ENCODE assay signal across 11 cellular contexts in the genomic region with DNA sequence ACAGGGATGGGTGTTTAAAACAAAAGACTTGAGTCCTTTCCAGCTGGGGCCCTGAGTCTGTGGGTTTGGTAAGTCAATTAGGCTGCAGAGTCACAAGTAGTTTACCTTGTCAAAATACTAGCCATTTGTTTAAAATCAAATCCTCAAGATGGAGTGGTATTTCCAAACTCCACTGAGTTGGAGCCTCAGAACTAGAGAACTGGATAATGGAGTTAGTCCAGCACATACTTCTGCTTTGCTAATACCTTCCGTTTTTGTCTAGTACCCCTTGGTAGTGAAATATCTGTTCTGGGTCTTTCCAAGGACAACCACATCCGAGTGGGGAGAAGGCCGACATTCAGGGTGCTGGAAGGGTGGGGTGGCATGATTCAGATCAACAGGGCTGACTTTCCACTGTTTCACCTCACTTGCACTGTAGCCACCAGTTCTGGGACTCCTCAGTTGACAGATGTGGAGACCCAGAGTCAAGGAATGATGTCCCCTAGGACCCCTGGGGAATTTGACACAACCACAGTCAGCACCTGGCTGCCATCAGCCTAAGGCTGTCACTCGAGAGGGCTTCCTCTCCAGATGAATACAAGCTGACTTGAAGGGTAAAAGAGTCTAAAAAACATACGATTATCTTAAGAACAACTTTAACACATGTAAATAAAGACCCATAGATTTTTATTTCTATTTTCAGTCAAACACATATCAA.
A peak's percentile ranks its signal among the peaks of the same experiment; 100 is the strongest.
DNase-seq lines count a peak whose midpoint lies in the region; ATAC-seq and TF ChIP-seq lines count a peak whose summit lies in the region.
"Had no signal": no experiment of that assay in that cellular context is flagged by ENCODE, and none has a peak within 500 bp of the region (broad histone marks: within the 10 kb centered on the region; RNA-seq: fewer than 3 reads in every experiment).

No MANE protein-coding gene starts in this region.

- DNase-seq in kidney tubule cell (ENCODE audit: low spot score) (no peak), dorsolateral prefrontal cortex (no peak), amniotic stem cell (lab: John Stamatoyannopoulos, UW) (no peak), colonic mucosa (no peak)
- DNase-seq: islet precursor cell had no signal

- H3K4me1 Mint-ChIP-seq in IgD-negative memory B cell (peaks cover 45 to 50% (median 45%) of the 10 kb centered on the region in 3 donors), nephron (peaks cover 39% of the 10 kb centered on the region)

- H3K4me3 ChIP-seq in dorsolateral prefrontal cortex: no peak overlapping the region
- no peak overlapping the region for H3K4me3 ChIP-seq in colonic mucosa

- H3K27ac Mint-ChIP-seq in IgD-negative memory B cell: peak overlapping the region; percentile 4 to 81 (median 63)
- H3K27ac Mint-ChIP-seq in nephron: peak overlapping the region; percentile 85 to 90 (median 89)

- no peak overlapping the region for H3K9ac ChIP-seq in colonic mucosa (ENCODE audit: low read depth in 2 of 2, low read length in 2 of 2)

- no peaks in the 10 kb centered on the region for H3K4me1 ChIP-seq in colonic mucosa

- no peaks in the 10 kb centered on the region for H3K36me3 Mint-ChIP-seq in IgD-negative memory B cell
- no peaks in the 10 kb centered on the region for H3K36me3 Mint-ChIP-seq in nephron (ENCODE audit: low read depth)
- H3K36me3 Mint-ChIP-seq: activated naive CD8-positive, alpha-beta T cell had no signal

- H3K9me3 ChIP-seq in colonic mucosa: no peaks in the 10 kb centered on the region

- ATAC-seq in GM18858 (IDR thresholded peaks at IDR 0.05; ENCODE audit: unreplicated experiment): peak; percentile 35
- ATAC-seq in GM21529 (IDR thresholded peaks at IDR 0.05; ENCODE audit: unreplicated experiment): peak; percentile 52

- TF ChIP-seq CTCF in nephron (IDR thresholded peaks at IDR 0.05; ENCODE audit: unreplicated experiment in 3 of 3) (no peak), dorsolateral prefrontal cortex (IDR thresholded peaks at IDR 0.05 in 54 of 56, conservative IDR thresholded peaks at IDR 0.05 in 2 of 56; ENCODE audit: low read depth in 1 of 56, partially characterized antibody in 56 of 56) (no peak), colonic mucosa (IDR thresholded peaks at IDR 0.05) (no peak)

- no peaks in the 10 kb centered on the region for H3K36me3 ChIP-seq in colonic mucosa

- H3K9me3 Mint-ChIP-seq in IgD-negative memory B cell (peaks cover 0 to 3% (median 0%) of the 10 kb centered on the region in 3 donors), nephron (no peaks in the 10 kb centered on the region)
- H3K9me3 Mint-ChIP-seq: neural crest cell had no signal

- H3K27me3 ChIP-seq in dorsolateral prefrontal cortex: peaks cover 0 to 4% (median 0%) of the 10 kb centered on the region in 45 donors
- no peaks in the 10 kb centered on the region for H3K27me3 ChIP-seq in colonic mucosa

- H3K27me3 Mint-ChIP-seq in IgD-negative memory B cell (peaks cover 7% of the 10 kb centered on the region), nephron (ENCODE audit: low read depth) (peaks cover 4% of the 10 kb centered on the region)

- intact Hi-C loops in dorsolateral prefrontal cortex (cut with DNase I) (no loop called here), colonic mucosa (cut with DNase I) (no loop called here)

- H3K27ac ChIP-seq in dorsolateral prefrontal cortex: no peak overlapping the region
- no peak overlapping the region for H3K27ac ChIP-seq in colonic mucosa

- peak overlapping the region in 2 of 4 donors; percentile 65 to 77 for H3K4me3 Mint-ChIP-seq in IgD-negative memory B cell
- no peak overlapping the region for H3K4me3 Mint-ChIP-seq in nephron
- H3K4me3 Mint-ChIP-seq: activated naive CD8-positive, alpha-beta T cell; neural crest cell had no signal
